ENCODE assay signal across 8 cellular contexts in genomic region chr5:115168829-115169391, GRCh38. TPM values are rescaled to one million over a fixed set of nuclear protein-coding genes. Genes with fewer than 3 reads are reported as not detected.
DNase-seq lines count a peak whose midpoint lies in the region; ATAC-seq lines count a peak whose summit lies in the region.

No MANE protein-coding gene starts in this region.

- H3K36me3 ChIP-seq in NT2/D1 (ENCODE audit: insufficient read depth, insufficient read length, low read length) = no peaks in the 10 kb centered on the region

- H3K9ac ChIP-seq in NT2/D1 (ENCODE audit: insufficient read length, low read depth) = peak overlapping the region; percentile 80

- ATAC-seq in GM19043 (IDR thresholded peaks at IDR 0.05; ENCODE audit: low read depth, unreplicated experiment) (peak; percentile 5), HG03571 (IDR thresholded peaks at IDR 0.05; ENCODE audit: unreplicated experiment) (no peak), HG03175 (IDR thresholded peaks at IDR 0.05; ENCODE audit: unreplicated experiment) (no peak)

- H3K27me3 ChIP-seq in NT2/D1 (ENCODE audit: insufficient read depth, insufficient read length) (peaks cover 43% of the 10 kb centered on the region), mononuclear cell (ENCODE audit: insufficient read depth, low read length) (peaks cover 54% of the 10 kb centered on the region)

- H3K9me3 ChIP-seq in NT2/D1 (ENCODE audit: insufficient read depth, low read length) (peaks cover 29% of the 10 kb centered on the region), mononuclear cell (ENCODE audit: low read depth, low read length) (no peaks in the 10 kb centered on the region)

- peak overlapping the region; percentile 71 for H3K4me3 ChIP-seq in NT2/D1 (ENCODE audit: insufficient read length, low read depth)
- H3K4me3 ChIP-seq in mononuclear cell (ENCODE audit: low read length) = peak overlapping the region; percentile 58

- DNase-seq in AG20443 (ENCODE audit: low spot score) (peak; percentile 27), NT2/D1 (ENCODE audit: low read depth, low spot score) (no peak), dermis blood vessel endothelial cell (peak; percentile 5)
- no peak for DNase-seq in NK-92 treated with Interleukin-12 subunit alpha and Interleukin-12 subunit beta, amount 100 ng/mL, for 24 hours (lab: John Stamatoyannopoulos, UW)

- H3K4me1 ChIP-seq in NT2/D1 (ENCODE audit: insufficient read depth, insufficient read length) (no peaks in the 10 kb centered on the region), mononuclear cell (ENCODE audit: insufficient read depth, low read length) (peaks cover 23% of the 10 kb centered on the region)

RNA-seq across cellular contexts. Expression of gene TRIM36, which starts 0.8 kb away (rescaled TPM):
- 0.23 and 0.34 TPM in 2 replicates for total RNA-seq in dermis blood vessel endothelial cell
- 0.42 TPM for total RNA-seq in mononuclear cell

Comparison
In these comparisons a context has a peak if more than half of its experiments do, and no peak if none do; other contexts are left out.
1. DNase-seq: peak in AG20443 (single experiment) and dermis blood vessel endothelial cell (single experiment); none in NT2/D1 (single experiment) and NK-92 treated with Interleukin-12 subunit alpha and Interleukin-12 subunit beta, amount 100 ng/mL, for 24 hours (single experiment).